Comparison of ENCODE assay signal across 26 cellular contexts in genomic region chr14:90561920-90562319, GRCh38.
"Had no signal": no experiment of that assay in that cellular context is flagged by ENCODE, and none has a peak within 500 bp of the region (broad histone marks: within the 10 kb centered on the region; RNA-seq: fewer than 3 reads in every experiment).

No MANE protein-coding gene starts in this region.

- H2AFZ ChIP-seq: hepatocyte, neural progenitor cell had no signal

- H3K4me1 ChIP-seq: left lung, right atrium auricular region, right lobe of liver, testis, thyroid gland, upper lobe of left lung, vagina had no signal

- ATAC-seq: heart right ventricle; left colon; left lung; mucosa of descending colon; naive thymus-derived CD4-positive, alpha-beta T cell; right lobe of liver; stimulated activated naive B cell treated with anti-CD40 and anti-IgM and Interleukin-4, amounts not matched to agents 10 μg/mL and 1 μg/mL and 100 μg/mL, for 72 hours had no signal

- H3K27ac ChIP-seq: heart right ventricle, hepatocyte, left lung, neural progenitor cell, ovary, right atrium auricular region, right lobe of liver, testis, thyroid gland, transverse colon, upper lobe of left lung, vagina had no signal

- H3K4me2 ChIP-seq: hepatocyte, neural progenitor cell, smooth muscle cell had no signal

- DNase-seq: heart right ventricle; islet precursor cell; kidney glomerular epithelial cell; left colon; left lung; mesendoderm; mucosa of descending colon; naive thymus-derived CD4-positive, alpha-beta T cell; nephron progenitor cell; ovary; right lobe of liver; stimulated activated CD4-positive, alpha-beta T cell treated with anti-CD3 and anti-CD28 coated beads, Interleukin-1b, Interleukin-23, amount 100 ng/mL, for 48 hours; stimulated activated CD4-positive, alpha-beta T cell treated with anti-CD3 and anti-CD28 coated beads, Interleukin-2, amount 100 ng/mL, for 48 hours; stimulated activated CD4-positive, alpha-beta T cell treated with anti-CD3 and anti-CD28 coated beads, Interleukin-4, amount 100 ng/mL, for 4 hours; stimulated activated CD8-positive, alpha-beta memory T cell treated with anti-CD3 and anti-CD28 coated beads, Interleukin-4, amount 100 ng/mL, for 48 hours; stimulated activated naive B cell treated with anti-CD40 and anti-IgM and Interleukin-4, amounts not matched to agents 10 μg/mL and 1 μg/mL and 100 μg/mL, for 72 hours; testis; thyroid gland; transverse colon; upper lobe of left lung had no signal

- H3K4me3 ChIP-seq: heart right ventricle, hepatocyte, left lung, lung, mucosa of descending colon, neural progenitor cell, ovary, right atrium auricular region, right lobe of liver, smooth muscle cell, testis, thyroid gland, transverse colon, upper lobe of left lung, vagina had no signal

- H3K27me3 ChIP-seq: heart right ventricle, hepatocyte, left lung, neural progenitor cell, ovary, right atrium auricular region, right lobe of liver, testis, thyroid gland, transverse colon, upper lobe of left lung, vagina had no signal

- H3K9me3 ChIP-seq: heart right ventricle, left lung, mucosa of descending colon, ovary, right atrium auricular region, right lobe of liver, testis, thyroid gland, transverse colon, upper lobe of left lung, vagina had no signal

- H3K36me3 ChIP-seq: neural progenitor cell, ovary, right lobe of liver, thyroid gland, transverse colon, upper lobe of left lung, vagina had no signal

- H3K9ac ChIP-seq: neural progenitor cell had no signal
